In the genomic region with DNA sequence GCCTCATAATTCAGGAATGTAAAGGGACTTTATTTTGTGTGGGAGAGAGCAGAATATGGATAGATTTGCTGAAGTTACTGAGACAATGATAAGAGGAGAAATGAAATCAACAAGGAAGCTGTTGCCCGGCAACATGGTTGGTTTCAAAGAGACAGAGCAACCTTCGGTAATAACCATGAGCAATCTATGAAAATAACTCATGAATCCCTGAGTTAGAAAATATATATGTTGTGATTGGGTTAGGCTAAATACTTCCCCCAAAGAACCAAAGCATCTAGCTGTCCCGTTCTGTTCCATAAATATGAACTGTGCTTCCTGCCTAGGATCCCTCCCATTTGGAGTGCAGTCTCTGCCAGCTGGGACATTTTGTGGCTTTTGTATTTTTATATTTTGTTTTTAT, we compare ENCODE assay signal across 9 cellular contexts. TPM values are rescaled to one million over a fixed set of nuclear protein-coding genes. Genes with fewer than 3 reads are reported as not detected.
DNase-seq lines count a peak whose midpoint lies in the region; ATAC-seq and TF ChIP-seq lines count a peak whose summit lies in the region.
"Had no signal": no experiment of that assay in that cellular context is flagged by ENCODE, and none has a peak within 500 bp of the region (broad histone marks: within the 10 kb centered on the region; RNA-seq: fewer than 3 reads in every experiment).

No MANE protein-coding gene starts in this region.

- H3K27me3 ChIP-seq in RWPE2 (ENCODE audit: insufficient read depth, poor library complexity, severe bottlenecking) (no peaks in the 10 kb centered on the region), neutrophil (no peaks in the 10 kb centered on the region)

- H3K9me3 ChIP-seq in RWPE2 (ENCODE audit: severe bottlenecking) (peaks cover 7% of the 10 kb centered on the region), neutrophil (no peaks in the 10 kb centered on the region)

- H3K27me3 Mint-ChIP-seq in WTC11 (ENCODE audit: low read depth): no peaks in the 10 kb centered on the region
- H3K27me3 Mint-ChIP-seq in activated CD4-positive, alpha-beta T cell treated with anti-CD3 and anti-CD28 coated beads, Interleukin-2, amount 10 ng/mL, durations not matched to agents 24 days and 14 days: no peaks in the 10 kb centered on the region

- peaks cover 23% of the 10 kb centered on the region for H3K9me3 Mint-ChIP-seq in WTC11
- peaks cover 9% of the 10 kb centered on the region for H3K9me3 Mint-ChIP-seq in activated CD4-positive, alpha-beta T cell treated with anti-CD3 and anti-CD28 coated beads, Interleukin-2, amount 10 ng/mL, durations not matched to agents 24 days and 14 days

- intact Hi-C loops in activated CD4-positive, alpha-beta T cell treated with anti-CD3 and anti-CD28 coated beads, Interleukin-2, amount 10 ng/mL, durations not matched to agents 24 days and 14 days (cut with micrococcal nuclease): no loop called here

- TF ChIP-seq CTCF in RWPE2 (IDR thresholded peaks at IDR 0.05; ENCODE audit: poor library complexity, severe bottlenecking) (no peak), fibroblast of pulmonary artery (IDR thresholded peaks at IDR 0.05; ENCODE audit: low read length, missing control alignments) (no peak), neutrophil (IDR thresholded peaks at IDR 0.05) (no peak), WTC11 (IDR thresholded peaks at IDR 0.05) (no peak)

- POLR2A ChIA-PET in WTC11 (lab: Charles Lee): no interaction called here

- peak overlapping the region; percentile 81 for H3K27ac ChIP-seq in RWPE2 (ENCODE audit: poor library complexity, severe bottlenecking)
- peak overlapping the region; percentile 73 for H3K27ac ChIP-seq in neutrophil

- H3K36me3 ChIP-seq in RWPE2 (ENCODE audit: low read depth) (no peaks in the 10 kb centered on the region), neutrophil (no peaks in the 10 kb centered on the region)

- DNase-seq in CD1c-positive myeloid dendritic cell (ENCODE audit: extremely low spot score): peak; percentile 12
- DNase-seq in RWPE2 (ENCODE audit: low spot score): no peak
- DNase-seq in fibroblast of pulmonary artery (ENCODE audit: low read depth): peak; percentile 77
- DNase-seq in WTC11 (ENCODE audit: low spot score): no peak
- DNase-seq in activated CD4-positive, alpha-beta T cell treated with anti-CD3 and anti-CD28 coated beads, Interleukin-2, amount 10 ng/mL, durations not matched to agents 24 days and 14 days: no peak
- DNase-seq in stimulated activated CD4-positive, alpha-beta T cell treated with anti-CD3 and anti-CD28 coated beads, Interleukin-1b, Interleukin-23, amount 100 ng/mL, for 48 hours: no peak
- DNase-seq: activated CD8-positive, alpha-beta memory T cell treated with anti-CD3 and anti-CD28 coated beads, Interleukin-2, amount 50 U/mL, for 48 hours had no signal

- CTCF ChIA-PET in WTC11 (lab: Charles Lee): interaction anchor here (0.8 to 1.7 kb wide), 3 partner anchors 28 to 69 kb away, joined by 3 to 11 read pairs (median 3); no protein-coding TSS in a partner anchor

- no peak overlapping the region for H3K27ac Mint-ChIP-seq in WTC11
- no peak overlapping the region for H3K27ac Mint-ChIP-seq in activated CD4-positive, alpha-beta T cell treated with anti-CD3 and anti-CD28 coated beads, Interleukin-2, amount 10 ng/mL, durations not matched to agents 24 days and 14 days

- no peaks in the 10 kb centered on the region for H3K4me1 Mint-ChIP-seq in WTC11
- H3K4me1 Mint-ChIP-seq in activated CD4-positive, alpha-beta T cell treated with anti-CD3 and anti-CD28 coated beads, Interleukin-2, amount 10 ng/mL, durations not matched to agents 24 days and 14 days: peaks cover 27% of the 10 kb centered on the region

- H3K4me3 ChIP-seq in RWPE2 (ENCODE audit: severe bottlenecking): no peak overlapping the region
- H3K4me3 ChIP-seq in fibroblast of pulmonary artery (replicated peaks; ENCODE audit: low read depth, low read length): no peak overlapping the region
- H3K4me3 ChIP-seq in neutrophil (ENCODE audit: low read depth in 1 of 2, low read length in 1 of 2): no peak overlapping the region

- H3K4me1 ChIP-seq in RWPE2 (ENCODE audit: insufficient read depth, poor library complexity, severe bottlenecking): peaks cover 31% of the 10 kb centered on the region
- peaks cover 41 to 48% of the 10 kb centered on the region in 2 experiments for H3K4me1 ChIP-seq in neutrophil (ENCODE audit: control insufficient read depth in 1 of 2, insufficient read depth in 1 of 2, low read depth in 1 of 2, low read length in 1 of 2)

- no peak overlapping the region for H3K4me3 Mint-ChIP-seq in WTC11
- H3K4me3 Mint-ChIP-seq in activated CD4-positive, alpha-beta T cell treated with anti-CD3 and anti-CD28 coated beads, Interleukin-2, amount 10 ng/mL, durations not matched to agents 24 days and 14 days: no peak overlapping the region

- ATAC-seq in RWPE2 (ENCODE audit: low read depth) (peak; percentile 15; the same call in 1 of the 3 replicates), HG02981 (IDR thresholded peaks at IDR 0.05; ENCODE audit: unreplicated experiment) (no peak), WTC11 (no peak)

- peaks cover 14% of the 10 kb centered on the region for H3K36me3 Mint-ChIP-seq in WTC11
- peaks cover 25% of the 10 kb centered on the region for H3K36me3 Mint-ChIP-seq in activated CD4-positive, alpha-beta T cell treated with anti-CD3 and anti-CD28 coated beads, Interleukin-2, amount 10 ng/mL, durations not matched to agents 24 days and 14 days (ENCODE audit: low read depth)

TF ChIP-seq in WTC11, 78 proteins besides CTCF, POLR2A, EP300 and RAD21 (continues in another document):
- no peak for TF ChIP-seq STAT6 (CRISPR knock-in tag; conservative IDR thresholded peaks at IDR 0.05; ENCODE audit: low read depth)
- TF ChIP-seq ZSCAN18 (CRISPR knock-in tag; IDR thresholded peaks at IDR 0.05): no peak
- TF ChIP-seq, protein P1, sequence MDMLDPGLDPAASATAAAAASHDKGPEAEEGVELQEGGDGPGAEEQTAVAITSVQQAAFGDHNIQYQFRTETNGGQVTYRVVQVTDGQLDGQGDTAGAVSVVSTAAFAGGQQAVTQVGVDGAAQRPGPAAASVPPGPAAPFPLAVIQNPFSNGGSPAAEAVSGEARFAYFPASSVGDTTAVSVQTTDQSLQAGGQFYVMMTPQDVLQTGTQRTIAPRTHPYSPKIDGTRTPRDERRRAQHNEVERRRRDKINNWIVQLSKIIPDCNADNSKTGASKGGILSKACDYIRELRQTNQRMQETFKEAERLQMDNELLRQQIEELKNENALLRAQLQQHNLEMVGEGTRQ (CRISPR knock-in tag; IDR thresholded peaks at IDR 0.05): no peak
- no peak for TF ChIP-seq ZNF671 (CRISPR knock-in tag; IDR thresholded peaks at IDR 0.05)
- TF ChIP-seq ZNF396 (CRISPR knock-in tag; IDR thresholded peaks at IDR 0.05; ENCODE audit: borderline replicate concordance): no peak
- no peak for TF ChIP-seq CBFB (CRISPR knock-in tag; IDR thresholded peaks at IDR 0.05; ENCODE audit: low read depth)
- TF ChIP-seq, protein P2, sequence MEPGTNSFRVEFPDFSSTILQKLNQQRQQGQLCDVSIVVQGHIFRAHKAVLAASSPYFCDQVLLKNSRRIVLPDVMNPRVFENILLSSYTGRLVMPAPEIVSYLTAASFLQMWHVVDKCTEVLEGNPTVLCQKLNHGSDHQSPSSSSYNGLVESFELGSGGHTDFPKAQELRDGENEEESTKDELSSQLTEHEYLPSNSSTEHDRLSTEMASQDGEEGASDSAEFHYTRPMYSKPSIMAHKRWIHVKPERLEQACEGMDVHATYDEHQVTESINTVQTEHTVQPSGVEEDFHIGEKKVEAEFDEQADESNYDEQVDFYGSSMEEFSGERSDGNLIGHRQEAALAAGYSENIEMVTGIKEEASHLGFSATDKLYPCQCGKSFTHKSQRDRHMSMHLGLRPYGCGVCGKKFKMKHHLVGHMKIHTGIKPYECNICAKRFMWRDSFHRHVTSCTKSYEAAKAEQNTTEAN (CRISPR knock-in tag; IDR thresholded peaks at IDR 0.05): no peak

RNA-seq across cellular contexts. Expression of gene SERPINB1, which starts 23.1 kb away (rescaled TPM):
- total RNA-seq in WTC11 (2021): 14.8 to 21.1 TPM (median 16.9 TPM) in 3 replicates
- total RNA-seq in activated CD4-positive, alpha-beta T cell treated with anti-CD3 and anti-CD28 coated beads, Interleukin-2, amount 10 ng/mL, durations not matched to agents 24 days and 14 days: 76.1 and 79.9 TPM in 2 replicates

RNA-seq across cellular contexts. Expression of gene WRNIP1, which starts 53.4 kb away (rescaled TPM):
- total RNA-seq in WTC11 (2021): 33.8 to 36.3 TPM (median 36.2 TPM) in 3 replicates
- 49.3 and 50.5 TPM in 2 replicates for total RNA-seq in activated CD4-positive, alpha-beta T cell treated with anti-CD3 and anti-CD28 coated beads, Interleukin-2, amount 10 ng/mL, durations not matched to agents 24 days and 14 days

Comparison
In these comparisons a context has a peak if more than half of its experiments do, and no peak if none do; other contexts are left out.
1. DNase-seq: peak in CD1c-positive myeloid dendritic cell (single experiment) and fibroblast of pulmonary artery (single experiment); none in RWPE2 (single experiment), WTC11 (single experiment), activated CD4-positive, alpha-beta T cell treated with anti-CD3 and anti-CD28 coated beads, Interleukin-2, amount 10 ng/mL, durations not matched to agents 24 days and 14 days (single experiment) and stimulated activated CD4-positive, alpha-beta T cell treated with anti-CD3 and anti-CD28 coated beads, Interleukin-1b, Interleukin-23, amount 100 ng/mL, for 48 hours (single experiment).